22 cellular contexts compared by ENCODE assay signal in genomic region chr22:27237342-27237741, GRCh38.
"Had no signal": no experiment of that assay in that cellular context is flagged by ENCODE, and none has a peak within 500 bp of the region (broad histone marks: within the 10 kb centered on the region; RNA-seq: fewer than 3 reads in every experiment).

No MANE protein-coding gene starts in this region.

- ATAC-seq: effector memory CD8-positive, alpha-beta T cell; gastroesophageal sphincter; left cardiac atrium; lower lobe of right lung; right cardiac atrium had no signal

- H3K9me3 ChIP-seq: esophagus squamous epithelium, gastroesophageal sphincter, lower lobe of right lung, ovary, stomach, upper lobe of left lung, uterus had no signal

- H3K36me3 ChIP-seq: esophagus squamous epithelium, gastroesophageal sphincter, left ventricle myocardium inferior, lower lobe of right lung, ovary, stomach, upper lobe of left lung, uterus had no signal

- H3K36me3 Mint-ChIP-seq: memory B cell, naive B cell had no signal

- H3K27ac Mint-ChIP-seq: effector memory CD8-positive, alpha-beta T cell; memory B cell; naive B cell; nephron progenitor cell had no signal

- H3K4me1 Mint-ChIP-seq: memory B cell, naive B cell had no signal

- H3K4me3 ChIP-seq: esophagus squamous epithelium, gastroesophageal sphincter, left ventricle myocardium inferior, lower lobe of right lung, ovary, stomach, upper lobe of left lung, uterus had no signal

- H3K4me3 Mint-ChIP-seq: effector memory CD8-positive, alpha-beta T cell; memory B cell; naive B cell; nephron progenitor cell had no signal

- DNase-seq: cortex of kidney; effector memory CD8-positive, alpha-beta T cell; esophagus squamous epithelium; foreskin fibroblast; glutamatergic neuron; kidney; left cardiac atrium; left ventricle myocardium inferior; lower lobe of right lung; naive B cell; nephron progenitor cell; ovary; right cardiac atrium; small intestine; stimulated activated CD4-positive, alpha-beta T cell treated with anti-CD3 and anti-CD28 coated beads, Interleukin-12 subunit alpha, Interleukin-12 subunit beta, amount 100 ng/mL, for 4 hours; stimulated activated naive CD4-positive, alpha-beta T cell; stomach; substantia nigra; upper lobe of left lung; uterus had no signal

- H3K4me1 ChIP-seq: lower lobe of right lung, upper lobe of left lung had no signal

- H3K27me3 ChIP-seq: ovary, upper lobe of left lung, uterus had no signal

- H3K27ac ChIP-seq: esophagus squamous epithelium, gastroesophageal sphincter, left ventricle myocardium inferior, lower lobe of right lung, ovary, stomach, upper lobe of left lung, uterus had no signal

- H3K9me3 Mint-ChIP-seq: effector memory CD8-positive, alpha-beta T cell; nephron progenitor cell had no signal
